ENCODE assay signal across 8 cellular contexts in genomic region chr10:74081192-74081803, GRCh38.
DNase-seq lines count a peak whose midpoint lies in the region; ATAC-seq, FAIRE-seq and TF ChIP-seq lines count a peak whose summit lies in the region.

No MANE protein-coding gene starts in this region.

- H3K27ac ChIP-seq in astrocyte (ENCODE audit: low read depth, low read length): peak overlapping the region; percentile 68
- no peak overlapping the region for H3K27ac ChIP-seq in iPS DF 6.9 (ENCODE audit: low read length)

- peaks cover 60% of the 10 kb centered on the region for H3K79me2 ChIP-seq in astrocyte (ENCODE audit: insufficient read depth, low read length)

- no peaks in the 10 kb centered on the region for H3K9me3 ChIP-seq in astrocyte (ENCODE audit: insufficient read depth, low read depth, low read length)
- no peaks in the 10 kb centered on the region for H3K9me3 ChIP-seq in iPS DF 6.9 (ENCODE audit: control insufficient read depth, insufficient read depth, low read length)

- H3K4me2 ChIP-seq in astrocyte (ENCODE audit: low read length): no peak overlapping the region

- H4K20me1 ChIP-seq in astrocyte (ENCODE audit: insufficient read depth, low read length): peaks cover 56% of the 10 kb centered on the region

- peaks cover 8% of the 10 kb centered on the region for H3K36me3 Mint-ChIP-seq in astrocyte (ENCODE audit: low read depth, unreplicated experiment)

- no peaks in the 10 kb centered on the region for H3K9me3 Mint-ChIP-seq in astrocyte (ENCODE audit: unreplicated experiment)

- peaks cover 40% of the 10 kb centered on the region for H3K36me3 ChIP-seq in astrocyte (ENCODE audit: insufficient read depth, low read length)
- H3K36me3 ChIP-seq in iPS DF 6.9 (ENCODE audit: control insufficient read depth, insufficient read depth, low read length): peaks cover 10% of the 10 kb centered on the region; the same call in 1 of the 2 replicates

- H3K4me3 ChIP-seq in astrocyte (ENCODE audit: insufficient read depth, low read depth, low read length) (no peak overlapping the region), iPS DF 6.9 (ENCODE audit: low read length) (no peak overlapping the region)

- TF ChIP-seq CTCF in D721Med (IDR thresholded peaks at IDR 0.05; ENCODE audit: insufficient read depth, missing control alignments) (peak; percentile 75), astrocyte (IDR thresholded peaks at IDR 0.05; ENCODE audit: insufficient read depth, low read depth, low read length) (peak; percentile 76)

- no peaks in the 10 kb centered on the region for H3K27me3 ChIP-seq in astrocyte (ENCODE audit: insufficient read depth, low read length)
- H3K27me3 ChIP-seq in iPS DF 6.9 (ENCODE audit: control insufficient read depth, insufficient read depth, low read length): no peaks in the 10 kb centered on the region

- H3K27ac Mint-ChIP-seq in astrocyte (ENCODE audit: unreplicated experiment): peak overlapping the region; percentile 35

- H3K4me1 ChIP-seq in astrocyte (ENCODE audit: insufficient read depth, low read length): peaks cover 45% of the 10 kb centered on the region
- H3K4me1 ChIP-seq in iPS DF 6.9 (ENCODE audit: control insufficient read depth, insufficient read depth, low read length): no peaks in the 10 kb centered on the region

- H2AFZ ChIP-seq in astrocyte (ENCODE audit: low read depth, low read length): no peak overlapping the region

- H3K9ac ChIP-seq in astrocyte (ENCODE audit: low read length): no peak overlapping the region

- FAIRE-seq in D721Med (lab: Jason Lieb, UNC): no peak
- no peak for FAIRE-seq in astrocyte (lab: Jason Lieb, UNC)

- no peaks in the 10 kb centered on the region for H3K27me3 Mint-ChIP-seq in astrocyte (ENCODE audit: low read depth, unreplicated experiment)

- 100% methylated on average over 1 of the region's 4 CpGs for WGBS in iPS DF 6.9 (ENCODE audit: insufficient coverage, insufficient read length)

- H3K4me3 Mint-ChIP-seq in astrocyte (ENCODE audit: unreplicated experiment): peak overlapping the region; percentile 29

- DNase-seq in D721Med (ENCODE audit: insufficient read length, low spot score): peak; percentile 25
- peak; percentile 56 for DNase-seq in HPDE6-E6E7 (ENCODE audit: extremely low spot score)
- peak; percentile 63 for DNase-seq in RPMI7951 (ENCODE audit: low read depth)
- peak; percentile 26 for DNase-seq in astrocyte (ENCODE audit: low read depth)
- peak; percentile 31 for DNase-seq in iPS DF 6.9 (ENCODE audit: low read depth, low spot score)
- peak in 2 of 3 donors; percentile 23 to 37 for DNase-seq in stimulated activated CD4-positive, alpha-beta T cell treated with anti-CD3 and anti-CD28 coated beads, Interleukin-12 subunit alpha, Interleukin-12 subunit beta, amount 100 ng/mL, for 48 hours (ENCODE audit: low read depth in 2 of 3, low spot score in 1 of 3)

- ATAC-seq in HG03460 (IDR thresholded peaks at IDR 0.05; ENCODE audit: unreplicated experiment) (no peak), HG03097 (IDR thresholded peaks at IDR 0.05; ENCODE audit: low FRiP score, unreplicated experiment) (no peak)

- H3K4me1 Mint-ChIP-seq in astrocyte (ENCODE audit: low read depth, unreplicated experiment): peaks cover 55% of the 10 kb centered on the region
